In the genomic region with DNA sequence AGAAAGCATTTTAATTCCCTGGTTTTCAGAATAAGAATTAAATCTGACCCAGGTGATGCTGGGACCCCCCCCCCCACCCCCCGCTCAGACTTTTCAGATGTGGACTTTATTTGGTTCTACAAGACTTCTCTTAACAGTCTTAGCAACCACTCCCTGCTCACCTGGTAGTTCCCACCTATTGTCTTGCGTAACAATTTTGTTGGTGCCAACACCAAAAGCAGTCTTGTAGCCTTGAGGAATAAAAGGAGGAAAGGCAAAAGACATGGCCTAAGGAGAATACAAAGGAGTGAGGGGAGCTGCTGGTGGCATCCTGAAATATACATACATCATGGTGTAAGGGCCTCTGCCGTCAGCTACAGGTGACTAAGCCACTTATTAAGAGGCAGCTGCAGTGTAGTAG, we compare ENCODE assay signal across 15 cellular contexts. TPM values are rescaled to one million over a fixed set of nuclear protein-coding genes. Genes with fewer than 3 reads are reported as not detected.
DNase-seq lines count a peak whose midpoint lies in the region; ATAC-seq and TF ChIP-seq lines count a peak whose summit lies in the region.
"Had no signal": no experiment of that assay in that cellular context is flagged by ENCODE, and none has a peak within 500 bp of the region (broad histone marks: within the 10 kb centered on the region; RNA-seq: fewer than 3 reads in every experiment).

No MANE protein-coding gene starts in this region.

- peak; percentile 12 for ATAC-seq in left lung

- H3K36me3 ChIP-seq in breast epithelium (no peaks in the 10 kb centered on the region), colonic mucosa (no peaks in the 10 kb centered on the region), left lung (no peaks in the 10 kb centered on the region), transverse colon (no peaks in the 10 kb centered on the region)
- H3K36me3 ChIP-seq: BE2C had no signal

- peak overlapping the region in 1 of 2 donors; percentile 67 for H3K9ac ChIP-seq in colonic mucosa (ENCODE audit: low read depth in 2 of 2, low read length in 2 of 2)

- POLR2A ChIA-PET in MCF 10A (lab: Yijun Ruan, JAX) = interaction anchor here (0.6 to 2.6 kb wide), 8 partner anchors 10 to 220 kb away, joined by 3 to 11 read pairs (median 4); partner anchors contain the start of genes ATP5MC1 and CALCOCO2

- in situ Hi-C loops in transverse colon (cut with MboI; ENCODE audit: low pct_ligation_motif_present in 1 of 4, low pct_unique_long_range_greater_than_20kb in 1 of 4, low sequenced_read_pairs in 3 of 4) = no loop called here

- H3K27ac Mint-ChIP-seq in MCF 10A (ENCODE audit: low read depth, unreplicated experiment) = no peak overlapping the region
- H3K27ac Mint-ChIP-seq: CD4-positive, alpha-beta memory T cell; HFFc6; IgD-negative memory B cell had no signal

- peaks cover 9% of the 10 kb centered on the region for H3K4me1 Mint-ChIP-seq in MCF 10A (ENCODE audit: insufficient read depth, unreplicated experiment)

- no peak for TF ChIP-seq EP300 in transverse colon (IDR thresholded peaks at IDR 0.05; ENCODE audit: low read depth)

- H3K4me1 ChIP-seq in breast epithelium (no peaks in the 10 kb centered on the region), colonic mucosa (peaks cover 10% of the 10 kb centered on the region), left lung (peaks cover 4 to 6% of the 10 kb centered on the region in 2 donors), transverse colon (peaks cover 0 to 65% (median 29%) of the 10 kb centered on the region in 4 donors)
- H3K4me1 ChIP-seq: BE2C had no signal

- H3K36me3 Mint-ChIP-seq in MCF 10A (ENCODE audit: insufficient read depth, unreplicated experiment) = no peaks in the 10 kb centered on the region
- H3K36me3 Mint-ChIP-seq: CD4-positive, alpha-beta memory T cell; IgD-negative memory B cell had no signal

- intact Hi-C loops in MCF 10A (cut with micrococcal nuclease) (no loop called here), breast epithelium (cut with DNase I; ENCODE audit: low total_unique reads) (loop anchor here (5.0 kb wide), 1 partner anchor 65 kb away; no protein-coding TSS in a partner anchor), colonic mucosa (cut with DNase I) (loop anchor here (5.0 kb wide), 1 partner anchor 60 kb away; no protein-coding TSS in a partner anchor), left lung (cut with DNase I) (no loop called here), transverse colon (cut with DNase I; ENCODE audit: low total_unique reads) (no loop called here)

- no TSS peak for BruUV-seq in MCF 10A (replicated peaks; lab: Mats Ljungman, UMichigan)

- DNase-seq in MCF 10A (ENCODE audit: unreplicated experiment) (peak; percentile 38), breast epithelium (ENCODE audit: low spot score in 2 of 2) (no peak), colonic mucosa (peak; percentile 65), left lung (no peak), transverse colon (no peak), NCI-H345 (lab: John Stamatoyannopoulos, UW) (no peak), NCI-H2029 (lab: John Stamatoyannopoulos, UW) (no peak)
- DNase-seq: BE2C; CD4-positive, alpha-beta memory T cell; DND-41; GDM1; HCEC 1CT; HFFc6 had no signal

- H3K9me3 ChIP-seq in breast epithelium (no peaks in the 10 kb centered on the region), colonic mucosa (no peaks in the 10 kb centered on the region), left lung (no peaks in the 10 kb centered on the region), transverse colon (no peaks in the 10 kb centered on the region)
- H3K9me3 ChIP-seq: BE2C had no signal

- peaks cover 8% of the 10 kb centered on the region for H3K27me3 Mint-ChIP-seq in MCF 10A (ENCODE audit: insufficient read depth, unreplicated experiment)

- H3K27ac ChIP-seq in breast epithelium (no peak overlapping the region), colonic mucosa (peak overlapping the region; percentile 79), left lung (no peak overlapping the region), transverse colon (peak overlapping the region; percentile 59 to 85 (median 64))
- H3K27ac ChIP-seq: C4-2B had no signal

- CTCF ChIA-PET in MCF 10A (lab: Yijun Ruan, JAX) = interaction anchor here (0.5 to 3.9 kb wide), 12 partner anchors 8 to 763 kb away, joined by 3 to 25 read pairs (median 6); no protein-coding TSS in a partner anchor

- H3K4me3 Mint-ChIP-seq in MCF 10A (ENCODE audit: unreplicated experiment) = no peak overlapping the region
- H3K4me3 Mint-ChIP-seq: CD4-positive, alpha-beta memory T cell; HFFc6; IgD-negative memory B cell had no signal

- no peaks in the 10 kb centered on the region for H3K9me3 Mint-ChIP-seq in MCF 10A (ENCODE audit: unreplicated experiment)
- H3K9me3 Mint-ChIP-seq: CD4-positive, alpha-beta memory T cell; HFFc6; IgD-negative memory B cell had no signal

- H3K4me3 ChIP-seq in breast epithelium (no peak overlapping the region), colonic mucosa (no peak overlapping the region), left lung (no peak overlapping the region), transverse colon (no peak overlapping the region)

- WGBS in transverse colon (ENCODE audit: low coverage in 1 of 2), 2 donors = 50% methylated on average over 3 of the region's 3 CpGs; no CpG with 5 or more reads in 1 of the 2 donors

- TF ChIP-seq POLR2A in breast epithelium (IDR thresholded peaks at IDR 0.05) = no peak
- TF ChIP-seq POLR2A in transverse colon (IDR thresholded peaks at IDR 0.05) = no peak

- TF ChIP-seq CTCF in MCF 10A (IDR thresholded peaks at IDR 0.05; ENCODE audit: unreplicated experiment) (no peak), breast epithelium (IDR thresholded peaks at IDR 0.05) (no peak), colonic mucosa (IDR thresholded peaks at IDR 0.05) (no peak), left lung (IDR thresholded peaks at IDR 0.05) (no peak), transverse colon (IDR thresholded peaks at IDR 0.05) (no peak)

- peaks cover 0 to 5% of the 10 kb centered on the region in 2 donors for H3K27me3 ChIP-seq in breast epithelium
- no peaks in the 10 kb centered on the region for H3K27me3 ChIP-seq in colonic mucosa
- H3K27me3 ChIP-seq in left lung = peaks cover 0 to 26% of the 10 kb centered on the region in 2 donors
- H3K27me3 ChIP-seq in transverse colon = no peaks in the 10 kb centered on the region

RNA-seq across cellular contexts. Expression of gene TTLL6, which starts 5.0 kb away (rescaled TPM):
- total RNA-seq in MCF 10A (2022) = not detected in 2 replicates
- total RNA-seq in breast epithelium = under 1 TPM in 2 of 3 donors, not detected in 1; under 0.01 to 0.32 TPM
- 10 to 100 TPM in 1 of 2 donors, 1 to 10 TPM in 1; 8.2 to 18.7 TPM for total RNA-seq in colonic mucosa
- 1 to 10 TPM in 1 of 2 donors, under 1 TPM in 1; 0.35 to 1.3 TPM for total RNA-seq in left lung
- total RNA-seq in transverse colon = 10 to 100 TPM in 1 of 4 donors, 1 to 10 TPM in 3; 4.9 to 24.9 (median 7.3) TPM
- total RNA-seq: CD4-positive, alpha-beta memory T cell; HFFc6 had no signal

RNA-seq across cellular contexts. Expression of gene CALCOCO2, which starts 18.8 kb away (rescaled TPM):
- total RNA-seq in MCF 10A (2022) (96.1 and 113 TPM in 2 replicates), breast epithelium (100 to 1,000 TPM; 134 to 262 (median 146) TPM), colonic mucosa (100 to 1,000 TPM; 187 to 232 TPM), left lung (100 to 1,000 TPM; 116 to 128 TPM), transverse colon (100 to 1,000 TPM; 141 to 292 (median 207) TPM)

Comparison
In these comparisons a context has a peak if more than half of its experiments do, and no peak if none do; other contexts are left out.
1. DNase-seq: peak in MCF 10A (single experiment) and colonic mucosa (single experiment); none in breast epithelium (0 of 2), left lung (0 of 2), transverse colon (single experiment), NCI-H345 (single experiment) and NCI-H2029 (single experiment).
2. intact Hi-C loops: an anchor here in breast epithelium (5.0 kb wide) and colonic mucosa (5.0 kb wide); none called in MCF 10A, left lung and transverse colon.
3. H3K27ac ChIP-seq: peak in colonic mucosa (single experiment) and transverse colon (4 of 4); none in breast epithelium (0 of 2) and left lung (0 of 2).